ENCODE assay signal across 17 cellular contexts in the genomic region with DNA sequence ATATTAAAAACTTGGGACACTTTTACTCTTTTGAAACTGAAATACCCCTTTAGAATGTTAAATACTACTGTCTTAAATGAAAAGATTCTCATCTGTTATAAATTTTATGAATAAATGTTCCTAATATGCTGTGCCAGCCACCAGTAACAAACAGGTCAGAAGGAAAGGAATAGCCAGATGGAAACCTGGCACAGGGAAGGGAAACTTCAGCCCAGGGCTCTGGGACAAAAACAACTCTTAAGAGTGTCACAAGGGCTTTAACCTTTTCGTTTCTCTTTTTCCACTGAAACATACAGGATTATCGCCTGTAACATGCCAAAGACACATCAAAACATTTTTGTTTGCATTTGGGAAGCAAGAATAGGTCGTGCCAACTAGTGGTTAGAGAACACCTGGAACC.
DNase-seq lines count a peak whose midpoint lies in the region; ATAC-seq, FAIRE-seq and TF ChIP-seq lines count a peak whose summit lies in the region.
"Had no signal": no experiment of that assay in that cellular context is flagged by ENCODE, and none has a peak within 500 bp of the region (broad histone marks: within the 10 kb centered on the region; RNA-seq: fewer than 3 reads in every experiment).

No MANE protein-coding gene starts in this region.

- no peaks in the 10 kb centered on the region for H3K27me3 Mint-ChIP-seq in T-helper 17 cell
- H3K27me3 Mint-ChIP-seq: CD4-positive, alpha-beta memory T cell had no signal

- DNase-seq in caudate nucleus (lab: John Stamatoyannopoulos, UW) (peak in 1 of 61 donors; percentile 4), fibroblast of gingiva (ENCODE audit: low read depth) (peak; percentile 35), medulla oblongata (ENCODE audit: extremely low spot score) (peak; percentile 52), thoracic aorta (ENCODE audit: low spot score) (no peak), foreskin fibroblast (no peak), T-helper 17 cell (no peak), COLO829 (ENCODE audit: low spot score) (no peak), GM12892 (ENCODE audit: insufficient read length) (no peak)
- DNase-seq: BE2C; CD4-positive, alpha-beta memory T cell; H7; KBM-7; NCI-H1092; NCI-H1694 treated with DMSO at 0.1 percent for 48 hours; NCI-H748 treated with DMSO at 0.1 percent for 48 hours; PC-3 had no signal

- H3K4me1 ChIP-seq in thoracic aorta (ENCODE audit: control insufficient read depth in 1 of 2, low read depth in 2 of 2): peaks cover 19 to 41% of the 10 kb centered on the region in 2 donors
- H3K4me1 ChIP-seq: BE2C had no signal

- H3K36me3 ChIP-seq in thoracic aorta: no peaks in the 10 kb centered on the region

- H3K9me3 ChIP-seq in thoracic aorta (no peaks in the 10 kb centered on the region), T-helper 17 cell (ENCODE audit: control insufficient read depth, low read length, poor library complexity, severe bottlenecking) (no peaks in the 10 kb centered on the region)
- H3K9me3 ChIP-seq: BE2C had no signal

- no peak overlapping the region for H3K27ac Mint-ChIP-seq in T-helper 17 cell

- no peaks in the 10 kb centered on the region for H3K27me3 ChIP-seq in thoracic aorta (replicated peaks; ENCODE audit: insufficient read depth)
- H3K27me3 ChIP-seq: BE2C had no signal

- no peak overlapping the region for H3K4me3 Mint-ChIP-seq in T-helper 17 cell
- H3K4me3 Mint-ChIP-seq: CD4-positive, alpha-beta memory T cell had no signal

- TF ChIP-seq CTCF in thoracic aorta (IDR thresholded peaks at IDR 0.05) (no peak), foreskin fibroblast (IDR thresholded peaks at IDR 0.05; ENCODE audit: low read depth, low read length) (no peak)

- peaks cover 5% of the 10 kb centered on the region for H3K4me1 Mint-ChIP-seq in T-helper 17 cell

- ATAC-seq in thoracic aorta (ENCODE audit: insufficient number of reproducible peaks, low FRiP score, low read depth) (no peak), T-helper 17 cell (no peak)
- ATAC-seq: PC-3 had no signal

- H3K4me3 ChIP-seq in thoracic aorta (peak overlapping the region; percentile 48), foreskin fibroblast (ENCODE audit: low read depth in 1 of 2, low read length in 2 of 2) (no peak overlapping the region)

- no peak for TF ChIP-seq POLR2A in GM12892 (IDR thresholded peaks at IDR 0.05; ENCODE audit: low read depth, low read length)

- peak overlapping the region; percentile 38 for H3K27ac ChIP-seq in caudate nucleus (ENCODE audit: low read depth, low read length)
- H3K27ac ChIP-seq in thoracic aorta: peak overlapping the region; percentile 6 to 76

- FAIRE-seq in GM12892 (lab: Jason Lieb, UNC): no peak
- FAIRE-seq: D721Med had no signal

- peaks cover 2% of the 10 kb centered on the region for H3K36me3 Mint-ChIP-seq in T-helper 17 cell (ENCODE audit: low read depth)

Comparison
In these comparisons a context has a peak if more than half of its experiments do, and no peak if none do; other contexts are left out.
1. DNase-seq: peak in fibroblast of gingiva (single experiment) and medulla oblongata (single experiment); none in thoracic aorta (single experiment), foreskin fibroblast (0 of 2), T-helper 17 cell (0 of 3), COLO829 (single experiment) and GM12892 (single experiment).